In genomic region chr13:24194447-24194846, GRCh38 we compare ENCODE assay signal across 24 cellular contexts.
"Had no signal": no experiment of that assay in that cellular context is flagged by ENCODE, and none has a peak within 500 bp of the region (broad histone marks: within the 10 kb centered on the region; RNA-seq: fewer than 3 reads in every experiment).

No MANE protein-coding gene starts in this region.

- H3K27ac ChIP-seq: adrenal gland, ascending aorta, brain microvascular endothelial cell, coronary artery, gastroesophageal sphincter, lower lobe of right lung, tibial nerve had no signal

- H3K9me3 Mint-ChIP-seq: activated naive CD8-positive, alpha-beta T cell treated with anti-CD3 and anti-CD28 coated beads for 36 hours; natural killer cell treated with Interleukin-12 subunit alpha and Interleukin-12 subunit beta and Interleukin-15 and Interleukin-18, amount 100 ng/mL, for 72 hours; T-cell had no signal

- H3K4me1 Mint-ChIP-seq: activated CD4-positive, alpha-beta T cell treated with anti-CD3 and anti-CD28 coated beads for 36 hours had no signal

- H3K4me3 ChIP-seq: adrenal gland, ascending aorta, coronary artery, dorsolateral prefrontal cortex, gastroesophageal sphincter, lower lobe of right lung, tibial nerve had no signal

- H3K27me3 ChIP-seq: adrenal gland, ascending aorta, brain microvascular endothelial cell, dorsolateral prefrontal cortex, gastroesophageal sphincter, tibial nerve had no signal

- DNase-seq: activated CD4-positive, alpha-beta T cell treated with anti-CD3 and anti-CD28 coated beads for 36 hours; activated CD4-positive, CD25-positive, alpha-beta regulatory T cell; activated CD8-positive, alpha-beta memory T cell treated with anti-CD3 and anti-CD28 coated beads, Interleukin-2, amount 10 ng/mL, durations not matched to agents 7 days and 5 days; activated CD8-positive, alpha-beta T cell treated with anti-CD3 and anti-CD28 coated beads, Interleukin-2, amount 10 ng/mL, durations not matched to agents 7 days and 5 days; activated naive CD4-positive, alpha-beta T cell treated with Interleukin-2 at 50 U/mL for 16 hours; activated naive CD8-positive, alpha-beta T cell treated with anti-CD3 and anti-CD28 coated beads for 36 hours; activated T-cell treated with anti-CD3 and anti-CD28 coated beads, Interleukin-2, amount 50 U/mL, for 48 hours; adrenal gland; brain microvascular endothelial cell; dorsolateral prefrontal cortex; effector memory CD4-positive, alpha-beta T cell; erythroblast; hippocampal formation; left colon; lower lobe of right lung; mesenchymal stem cell; stimulated activated CD4-positive, alpha-beta T cell treated with anti-CD3 and anti-CD28 coated beads, Interleukin-15, amount 100 ng/mL, for 24 hours; stimulated activated naive CD4-positive, alpha-beta T cell treated with Interleukin-2 at 50 U/mL for 16 hours; T-cell had no signal

- H3K36me3 Mint-ChIP-seq: natural killer cell treated with Interleukin-12 subunit alpha and Interleukin-12 subunit beta and Interleukin-15 and Interleukin-18, amount 100 ng/mL, for 72 hours; T-cell had no signal

- H3K27me3 Mint-ChIP-seq: activated CD4-positive, alpha-beta T cell treated with anti-CD3 and anti-CD28 coated beads for 36 hours; activated CD8-positive, alpha-beta memory T cell treated with anti-CD3 and anti-CD28 coated beads, Interleukin-2, amount 10 ng/mL, durations not matched to agents 7 days and 5 days; activated naive CD8-positive, alpha-beta T cell treated with anti-CD3 and anti-CD28 coated beads for 36 hours; T-cell had no signal

- H3K4me3 Mint-ChIP-seq: activated CD4-positive, alpha-beta T cell treated with anti-CD3 and anti-CD28 coated beads for 36 hours; activated CD8-positive, alpha-beta memory T cell treated with anti-CD3 and anti-CD28 coated beads, Interleukin-2, amount 10 ng/mL, durations not matched to agents 7 days and 5 days; activated CD8-positive, alpha-beta T cell treated with anti-CD3 and anti-CD28 coated beads, Interleukin-2, amount 10 ng/mL, durations not matched to agents 7 days and 5 days; activated naive CD8-positive, alpha-beta T cell treated with anti-CD3 and anti-CD28 coated beads for 36 hours; natural killer cell treated with Interleukin-12 subunit alpha and Interleukin-12 subunit beta and Interleukin-15 and Interleukin-18, amount 100 ng/mL, for 72 hours; T-cell had no signal

- H3K36me3 ChIP-seq: adrenal gland, ascending aorta, brain microvascular endothelial cell, gastroesophageal sphincter, lower lobe of right lung, tibial nerve had no signal

- H3K27ac Mint-ChIP-seq: activated CD4-positive, alpha-beta T cell treated with anti-CD3 and anti-CD28 coated beads for 36 hours; activated CD8-positive, alpha-beta memory T cell treated with anti-CD3 and anti-CD28 coated beads, Interleukin-2, amount 10 ng/mL, durations not matched to agents 7 days and 5 days; activated CD8-positive, alpha-beta T cell treated with anti-CD3 and anti-CD28 coated beads, Interleukin-2, amount 10 ng/mL, durations not matched to agents 7 days and 5 days; activated naive CD8-positive, alpha-beta T cell treated with anti-CD3 and anti-CD28 coated beads for 36 hours; natural killer cell treated with Interleukin-12 subunit alpha and Interleukin-12 subunit beta and Interleukin-15 and Interleukin-18, amount 100 ng/mL, for 72 hours; T-cell had no signal

- H3K9me3 ChIP-seq: adrenal gland, ascending aorta, gastroesophageal sphincter, lower lobe of right lung, tibial nerve had no signal

- H3K4me1 ChIP-seq: adrenal gland, ascending aorta, gastroesophageal sphincter had no signal
